Comparison of ENCODE assay signal across 8 cellular contexts in the genomic region with DNA sequence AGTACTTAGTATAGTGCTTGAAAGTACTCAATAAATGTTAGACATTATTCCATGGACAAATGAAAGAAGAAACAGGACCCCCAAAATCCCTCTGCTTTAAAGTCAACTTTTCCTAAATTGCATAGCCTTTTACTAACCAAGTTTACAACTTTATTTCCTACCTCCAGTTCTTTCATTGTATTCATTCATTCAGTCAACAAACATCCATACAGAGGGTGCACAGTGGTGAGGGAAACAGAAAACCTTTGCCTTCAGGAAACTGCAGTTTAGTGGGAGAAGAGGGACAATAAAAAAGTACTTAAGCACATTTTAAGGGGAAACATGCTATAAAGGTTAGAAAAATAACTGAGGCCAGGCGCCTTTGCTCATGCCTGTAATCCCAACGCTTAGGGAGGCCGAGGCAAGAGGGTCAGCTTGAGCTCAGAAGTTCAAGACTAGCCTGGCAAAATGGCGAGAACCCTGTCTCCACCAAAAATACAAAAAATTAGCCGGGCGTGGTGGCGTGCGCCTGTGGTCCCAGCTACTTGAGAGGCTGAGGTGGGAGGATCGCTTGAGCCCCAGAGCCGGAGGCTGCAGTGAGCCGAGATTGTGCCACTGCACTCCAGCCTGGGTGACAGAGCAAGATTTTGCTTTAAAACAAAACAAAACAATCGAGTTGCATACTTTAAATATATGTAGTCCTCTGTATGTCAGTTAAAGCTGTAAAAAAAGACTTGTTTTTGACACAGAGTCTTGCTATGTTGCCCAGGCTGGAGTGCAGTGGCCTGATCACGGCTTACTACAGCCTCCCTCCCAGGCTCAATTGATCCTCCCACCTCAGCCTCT. TPM values are rescaled to one million over a fixed set of nuclear protein-coding genes. Genes with fewer than 3 reads are reported as not detected.
DNase-seq lines count a peak whose midpoint lies in the region; ATAC-seq and TF ChIP-seq lines count a peak whose summit lies in the region.

No MANE protein-coding gene starts in this region.

- H3K4me3 Mint-ChIP-seq in activated T-cell treated with anti-CD3 and anti-CD28 coated beads, Interleukin-2, amount 50 U/mL, for 72 hours, result peak overlapping the region; percentile 90 to 92

- H3K4me1 ChIP-seq in ascending aorta (peaks cover 5 to 8% of the 10 kb centered on the region in 2 donors), right lobe of liver (peaks cover 0 to 20% (median 5%) of the 10 kb centered on the region in 4 donors), thyroid gland (peaks cover 15 to 16% of the 10 kb centered on the region in 2 donors)

- H3K4me3 ChIP-seq in ascending aorta (peak overlapping the region; percentile 84 to 99), right lobe of liver (peak overlapping the region; percentile 71 to 78 (median 77)), thyroid gland (replicated peaks in 1 of 3) (peak overlapping the region; percentile 38 to 92 (median 59))

- H3K4me1 Mint-ChIP-seq in activated T-cell treated with anti-CD3 and anti-CD28 coated beads, Interleukin-2, amount 50 U/mL, for 72 hours (ENCODE audit: low read depth), result peaks cover 77% of the 10 kb centered on the region

- H3K36me3 ChIP-seq in ascending aorta (no peaks in the 10 kb centered on the region), right lobe of liver (no peaks in the 10 kb centered on the region), thyroid gland (no peaks in the 10 kb centered on the region)

- ATAC-seq in activated T-cell treated with anti-CD3 and anti-CD28 coated beads, Interleukin-2, amount 50 U/mL, for 72 hours (replicated peaks in 1 of 2), result no peak
- no peak for ATAC-seq in right lobe of liver
- ATAC-seq in GM18498 (IDR thresholded peaks at IDR 0.05; ENCODE audit: unreplicated experiment), result no peak

- H3K27me3 Mint-ChIP-seq in activated T-cell treated with anti-CD3 and anti-CD28 coated beads, Interleukin-2, amount 50 U/mL, for 72 hours (ENCODE audit: low read depth), result no peaks in the 10 kb centered on the region

- DNase-seq in activated T-cell treated with anti-CD3 and anti-CD28 coated beads, Interleukin-2, amount 50 U/mL, for 72 hours, result no peak
- DNase-seq in activated T-cell treated with anti-CD3 and anti-CD28 coated beads for 4 hours, result no peak
- no peak for DNase-seq in ascending aorta (ENCODE audit: low spot score in 2 of 2)
- DNase-seq in right lobe of liver, result no peak
- no peak for DNase-seq in thyroid gland
- no peak for DNase-seq in activated CD4-positive, CD25-positive, alpha-beta regulatory T cell treated with anti-CD3 and anti-CD28 coated beads, Interleukin-2, amount 50 U/mL, for 72 hours
- no peak for DNase-seq in stimulated activated CD4-positive, alpha-beta T cell treated with anti-CD3 and anti-CD28 coated beads, Interleukin-1b, Interleukin-23, amount 100 ng/mL, for 48 hours

- H3K27ac ChIP-seq in ascending aorta, result peak overlapping the region; percentile 98
- peak overlapping the region; percentile 98 to 99 (median 98) for H3K27ac ChIP-seq in right lobe of liver
- H3K27ac ChIP-seq in thyroid gland, result peak overlapping the region in 2 of 3 donors; percentile 98 to 99

- intact Hi-C loops in ascending aorta (cut with DNase I), result loop anchor here (1.0 to 5.0 kb wide), 4 partner anchors 39 to 709 kb away; a partner anchor contains a TSS
- intact Hi-C loops in right lobe of liver (cut with DNase I), result no loop called here
- intact Hi-C loops in thyroid gland (cut with DNase I), result no loop called here

- TF ChIP-seq POLR2A in right lobe of liver (IDR thresholded peaks at IDR 0.05) (no peak), thyroid gland (IDR thresholded peaks at IDR 0.05) (no peak)

- TF ChIP-seq CTCF in ascending aorta (IDR thresholded peaks at IDR 0.05) (no peak), right lobe of liver (IDR thresholded peaks at IDR 0.05) (no peak), thyroid gland (IDR thresholded peaks at IDR 0.05) (no peak)

- H3K9me3 Mint-ChIP-seq in activated T-cell treated with anti-CD3 and anti-CD28 coated beads, Interleukin-2, amount 50 U/mL, for 72 hours, result no peaks in the 10 kb centered on the region

- H3K27ac Mint-ChIP-seq in activated T-cell treated with anti-CD3 and anti-CD28 coated beads, Interleukin-2, amount 50 U/mL, for 72 hours, result peak overlapping the region; percentile 93

- no peaks in the 10 kb centered on the region for H3K27me3 ChIP-seq in ascending aorta
- no peaks in the 10 kb centered on the region for H3K27me3 ChIP-seq in right lobe of liver
- H3K27me3 ChIP-seq in thyroid gland, result no peaks in the 10 kb centered on the region

- 86% methylated on average over 13 of the region's 13 CpGs for WGBS in right lobe of liver (ENCODE audit: insufficient coverage, low coverage, low lambda C conversion rate, missing lambda C conversion rate)
- 95 to 96% methylated on average over 13 of the region's 13 CpGs for WGBS in thyroid gland, 2 donors

- no peaks in the 10 kb centered on the region for H3K36me3 Mint-ChIP-seq in activated T-cell treated with anti-CD3 and anti-CD28 coated beads, Interleukin-2, amount 50 U/mL, for 72 hours (ENCODE audit: insufficient read depth in 2 of 2)

- H3K9me3 ChIP-seq in ascending aorta, result no peaks in the 10 kb centered on the region
- no peaks in the 10 kb centered on the region for H3K9me3 ChIP-seq in right lobe of liver
- no peaks in the 10 kb centered on the region for H3K9me3 ChIP-seq in thyroid gland

RNA-seq across cellular contexts. Expression of a gene that starts 1.1 kb away (rescaled TPM):
- 10 to 100 TPM; 56.7 to 59.3 TPM for total RNA-seq in activated T-cell treated with anti-CD3 and anti-CD28 coated beads, Interleukin-2, amount 50 U/mL, for 72 hours
- total RNA-seq in ascending aorta (21.9 TPM), right lobe of liver (10 to 100 TPM; 12.7 to 32.4 (median 21.5) TPM), thyroid gland (10 to 100 TPM; 37.5 to 79.9 (median 45.7) TPM)
